Comparison of ENCODE assay signal across 1 cellular context in genomic region chr12:117155278-117156060, GRCh38.
A peak's percentile ranks its signal among the peaks of the same experiment; 100 is the strongest.
TF ChIP-seq lines count a peak whose summit lies in the region.

No MANE protein-coding gene starts in this region.

TF ChIP-seq in HepG2, 621 proteins besides CTCF, POLR2A, EP300 and RAD21 (continued from another document and continues in another):
- TF ChIP-seq UBTF (CRISPR knock-in tag; IDR thresholded peaks at IDR 0.05) (0 out of 2 replicates have a peak, but pooled peaks have one; percentile 18), PTBP1 (IDR thresholded peaks at IDR 0.05; ENCODE audit: low read depth, low read length, poor library complexity, severe bottlenecking) (peak; percentile 75), ZNF607 (CRISPR knock-in tag; IDR thresholded peaks at IDR 0.05; ENCODE audit: borderline replicate concordance) (no peak; the same call in 1 of the 2 replicates), SATB2 (CRISPR knock-in tag; IDR thresholded peaks at IDR 0.05) (no peak), PAWR (CRISPR knock-in tag; IDR thresholded peaks at IDR 0.05; ENCODE audit: borderline replicate concordance) (no peak), ZBTB7A (CRISPR knock-in tag; IDR thresholded peaks at IDR 0.05) (no peak), ZNF292 (CRISPR knock-in tag; IDR thresholded peaks at IDR 0.05; ENCODE audit: borderline replicate concordance, low read depth) (no peak), ZNF816 (CRISPR knock-in tag; IDR thresholded peaks at IDR 0.05; ENCODE audit: borderline replicate concordance) (no peak), MTA1 (CRISPR knock-in tag; IDR thresholded peaks at IDR 0.05; ENCODE audit: borderline replicate concordance) (0 out of 2 replicates have a peak, but pooled peaks have one; percentile 38), ZC3H4 (CRISPR knock-in tag; IDR thresholded peaks at IDR 0.05; ENCODE audit: borderline replicate concordance) (no peak), SMAD1 (CRISPR knock-in tag; IDR thresholded peaks at IDR 0.05; ENCODE audit: borderline replicate concordance, low read depth) (no peak), TBX2 (CRISPR knock-in tag; IDR thresholded peaks at IDR 0.05; ENCODE audit: borderline replicate concordance) (peak; percentile 68; the same call in 1 of the 2 replicates), BCL6 (CRISPR knock-in tag; IDR thresholded peaks at IDR 0.05) (no peak), ZNF841 (CRISPR knock-in tag; IDR thresholded peaks at IDR 0.05; ENCODE audit: borderline replicate concordance) (no peak), SNAPC2 (CRISPR knock-in tag; IDR thresholded peaks at IDR 0.05) (no peak), ZNF276 (CRISPR knock-in tag; IDR thresholded peaks at IDR 0.05; ENCODE audit: low read depth) (no peak), ZNF343 (CRISPR knock-in tag; IDR thresholded peaks at IDR 0.05) (no peak), NFYB (CRISPR knock-in tag; IDR thresholded peaks at IDR 0.05) (peak; percentile 96), ZBTB40 (IDR thresholded peaks at IDR 0.05) (no peak), ZBTB40 (CRISPR knock-in tag; IDR thresholded peaks at IDR 0.05) (no peak), PHF5A (CRISPR knock-in tag; IDR thresholded peaks at IDR 0.05; ENCODE audit: low read depth, unreplicated experiment) (peak; percentile 78), SRF (IDR thresholded peaks at IDR 0.05; ENCODE audit: low read depth, low read length) (no peak), ZBTB8A (CRISPR knock-in tag; IDR thresholded peaks at IDR 0.05; ENCODE audit: borderline replicate concordance, low read depth) (no peak), ZNF430 (CRISPR knock-in tag; IDR thresholded peaks at IDR 0.05) (no peak), ZNF3 (CRISPR knock-in tag; IDR thresholded peaks at IDR 0.05) (no peak), ZNF101 (CRISPR knock-in tag; IDR thresholded peaks at IDR 0.05; ENCODE audit: borderline replicate concordance, low read depth) (no peak), ZNF20 (CRISPR knock-in tag; IDR thresholded peaks at IDR 0.05) (no peak), ZNF30 (CRISPR knock-in tag; IDR thresholded peaks at IDR 0.05) (no peak), MBD4 (IDR thresholded peaks at IDR 0.05; ENCODE audit: borderline replicate concordance, low read length) (no peak), ZNF550 (CRISPR knock-in tag; IDR thresholded peaks at IDR 0.05; ENCODE audit: borderline replicate concordance) (no peak), RBM22 (optimal IDR thresholded peaks at IDR 0.05; ENCODE audit: low read length) (no peak), ZNF605 (CRISPR knock-in tag; IDR thresholded peaks at IDR 0.05) (no peak), KLF16 (CRISPR knock-in tag; IDR thresholded peaks at IDR 0.05) (0 out of 4 replicates have a peak, but pooled peaks of 1 of the 2 experiments have one; percentile 31), SIX4 (CRISPR knock-in tag; IDR thresholded peaks at IDR 0.05) (no peak), ZNF747 (CRISPR knock-in tag; IDR thresholded peaks at IDR 0.05; ENCODE audit: borderline replicate concordance) (peak; percentile 68), AHR (CRISPR knock-in tag; IDR thresholded peaks at IDR 0.05) (no peak), ZNF337 (CRISPR knock-in tag; IDR thresholded peaks at IDR 0.05; ENCODE audit: borderline replicate concordance, low read depth) (no peak), ZNF772 (CRISPR knock-in tag; IDR thresholded peaks at IDR 0.05) (peak; percentile 68; the same call in 1 of the 2 replicates), TOPORS (CRISPR knock-in tag; IDR thresholded peaks at IDR 0.05) (no peak), CEBPG (CRISPR knock-in tag; IDR thresholded peaks at IDR 0.05) (no peak), PPARG (CRISPR knock-in tag; conservative IDR thresholded peaks at IDR 0.05) (no peak), KLF15 (CRISPR knock-in tag; IDR thresholded peaks at IDR 0.05; ENCODE audit: borderline replicate concordance) (no peak), NR0B2 (CRISPR knock-in tag; IDR thresholded peaks at IDR 0.05) (no peak), ZNF138 (CRISPR knock-in tag; IDR thresholded peaks at IDR 0.05; ENCODE audit: low read depth) (no peak), KDM3A (CRISPR knock-in tag; IDR thresholded peaks at IDR 0.05; ENCODE audit: low read depth) (0 out of 2 replicates have a peak, but pooled peaks have one; percentile 50), TOE1 (CRISPR knock-in tag; IDR thresholded peaks at IDR 0.05) (no peak), ATF6 (CRISPR knock-in tag; conservative IDR thresholded peaks at IDR 0.05) (no peak), RBAK (CRISPR knock-in tag; IDR thresholded peaks at IDR 0.05) (no peak), GMEB1 (CRISPR knock-in tag; IDR thresholded peaks at IDR 0.05; ENCODE audit: borderline replicate concordance) (no peak)
- TF ChIP-seq, protein P1, sequence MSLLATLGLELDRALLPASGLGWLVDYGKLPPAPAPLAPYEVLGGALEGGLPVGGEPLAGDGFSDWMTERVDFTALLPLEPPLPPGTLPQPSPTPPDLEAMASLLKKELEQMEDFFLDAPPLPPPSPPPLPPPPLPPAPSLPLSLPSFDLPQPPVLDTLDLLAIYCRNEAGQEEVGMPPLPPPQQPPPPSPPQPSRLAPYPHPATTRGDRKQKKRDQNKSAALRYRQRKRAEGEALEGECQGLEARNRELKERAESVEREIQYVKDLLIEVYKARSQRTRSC (CRISPR knock-in tag; IDR thresholded peaks at IDR 0.05; ENCODE audit: low read depth): no peak
- TF ChIP-seq, protein P2, sequence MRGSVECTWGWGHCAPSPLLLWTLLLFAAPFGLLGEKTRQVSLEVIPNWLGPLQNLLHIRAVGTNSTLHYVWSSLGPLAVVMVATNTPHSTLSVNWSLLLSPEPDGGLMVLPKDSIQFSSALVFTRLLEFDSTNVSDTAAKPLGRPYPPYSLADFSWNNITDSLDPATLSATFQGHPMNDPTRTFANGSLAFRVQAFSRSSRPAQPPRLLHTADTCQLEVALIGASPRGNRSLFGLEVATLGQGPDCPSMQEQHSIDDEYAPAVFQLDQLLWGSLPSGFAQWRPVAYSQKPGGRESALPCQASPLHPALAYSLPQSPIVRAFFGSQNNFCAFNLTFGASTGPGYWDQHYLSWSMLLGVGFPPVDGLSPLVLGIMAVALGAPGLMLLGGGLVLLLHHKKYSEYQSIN (CRISPR knock-in tag; IDR thresholded peaks at IDR 0.05; ENCODE audit: borderline replicate concordance): no peak
